1 cellular context compared by ENCODE assay signal in genomic region chr18:574456-575228, GRCh38.
TF ChIP-seq lines count a peak whose summit lies in the region.

No MANE protein-coding gene starts in this region.

TF ChIP-seq in HepG2, 621 proteins besides CTCF, POLR2A, EP300 and RAD21:
- TF ChIP-seq GABPA (IDR thresholded peaks at IDR 0.05; ENCODE audit: low read depth, low read length) (no peak), GABPA (CRISPR knock-in tag; IDR thresholded peaks at IDR 0.05; ENCODE audit: low read depth) (no peak), MAFK (conservative IDR thresholded peaks at IDR 0.05 in 1 of 2, IDR thresholded peaks at IDR 0.05 in 1 of 2; ENCODE audit: low read length in 2 of 2) (0 out of 4 replicates have a peak, but pooled peaks have one; percentile 15 to 34)
